In the genomic region with DNA sequence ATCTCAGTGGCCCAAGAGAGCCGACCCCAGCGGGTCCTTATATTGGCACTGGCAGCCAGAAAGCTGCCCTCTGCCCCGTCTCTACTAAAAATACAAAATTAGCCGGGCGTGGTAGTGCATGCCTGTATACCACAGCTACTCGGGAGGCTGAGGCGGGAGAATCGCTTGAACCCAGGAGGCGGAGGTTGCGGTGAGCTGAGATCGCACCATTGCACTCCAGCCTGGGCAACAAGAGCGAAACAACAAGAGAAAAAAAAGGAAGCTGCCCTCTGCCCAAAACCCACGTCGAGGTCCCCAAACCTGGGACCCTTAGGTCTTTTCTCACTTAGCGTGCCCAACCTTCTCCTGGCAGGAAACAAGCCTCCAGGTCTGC, we compare ENCODE assay signal across 2 cellular contexts. TPM values are rescaled to one million over a fixed set of nuclear protein-coding genes. Genes with fewer than 3 reads are reported as not detected.
DNase-seq lines count a peak whose midpoint lies in the region; TF ChIP-seq lines count a peak whose summit lies in the region.
"Not testable (repeated sequence)": the region's sequence is repeated elsewhere in the genome, so short reads cannot be mapped to it uniquely, and the experiment has no call there.

No MANE protein-coding gene starts in this region.

- H3K4me3 Mint-ChIP-seq in T-helper 2 cell treated with Interferon-gamma antibody and Interleukin-4, amounts not matched to agents 5 μg/mL and 100 μg/mL, for 36 hours: peak overlapping the region; percentile 97

- H3K4me3 ChIP-seq in neural cell (ENCODE audit: low read length): peak overlapping the region; percentile 70

- not testable (repeated sequence) for H3K27ac ChIP-seq in neural cell (ENCODE audit: low read length)

- H3K9me3 ChIP-seq in neural cell (ENCODE audit: low read length): not testable (repeated sequence)

- H3K27me3 Mint-ChIP-seq in T-helper 2 cell treated with Interferon-gamma antibody and Interleukin-4, amounts not matched to agents 5 μg/mL and 100 μg/mL, for 36 hours (ENCODE audit: low read depth): not testable (repeated sequence)

- H3K27me3 ChIP-seq in neural cell (ENCODE audit: insufficient read depth, low read depth, low read length): not testable (repeated sequence)

- not testable (repeated sequence) for DNase-seq in T-helper 2 cell treated with Interferon-gamma antibody and Interleukin-4, amounts not matched to agents 5 μg/mL and 100 μg/mL, for 36 hours (ENCODE audit: low spot score)

- not testable (repeated sequence) for H4K20me1 ChIP-seq in neural cell (ENCODE audit: insufficient read depth)

- TF ChIP-seq CTCF in neural cell (IDR thresholded peaks at IDR 0.05; ENCODE audit: poor library complexity, severe bottlenecking): not testable (repeated sequence)

- H3K36me3 Mint-ChIP-seq in T-helper 2 cell treated with Interferon-gamma antibody and Interleukin-4, amounts not matched to agents 5 μg/mL and 100 μg/mL, for 36 hours (ENCODE audit: low read depth): peaks cover 58% of the 10 kb centered on the region

- not testable (repeated sequence) for H3K36me3 ChIP-seq in neural cell (ENCODE audit: insufficient read depth, low read length)

- not testable (repeated sequence) for H3K9ac ChIP-seq in neural cell (ENCODE audit: low read length)

- peaks cover 62% of the 10 kb centered on the region for H3K4me1 Mint-ChIP-seq in T-helper 2 cell treated with Interferon-gamma antibody and Interleukin-4, amounts not matched to agents 5 μg/mL and 100 μg/mL, for 36 hours (ENCODE audit: low read depth)

- not testable (repeated sequence) for H3F3A ChIP-seq in neural cell (ENCODE audit: insufficient read depth, low read length, poor library complexity, severe bottlenecking)

- not testable (repeated sequence) for TF ChIP-seq EP300 in neural cell (conservative IDR thresholded peaks at IDR 0.05; ENCODE audit: poor library complexity, severe bottlenecking)

- not testable (repeated sequence) for TF ChIP-seq RAD21 in neural cell (conservative IDR thresholded peaks at IDR 0.05)

- H2AFZ ChIP-seq in neural cell (ENCODE audit: low read depth, low read length): not testable (repeated sequence)

- not testable (repeated sequence) for H3K4me2 ChIP-seq in neural cell (ENCODE audit: low read length)

- peak overlapping the region; percentile 89 for H3K27ac Mint-ChIP-seq in T-helper 2 cell treated with Interferon-gamma antibody and Interleukin-4, amounts not matched to agents 5 μg/mL and 100 μg/mL, for 36 hours

- H3K9me3 Mint-ChIP-seq in T-helper 2 cell treated with Interferon-gamma antibody and Interleukin-4, amounts not matched to agents 5 μg/mL and 100 μg/mL, for 36 hours: not testable (repeated sequence)

- not testable (repeated sequence) for H3K9me2 ChIP-seq in neural cell (ENCODE audit: insufficient read depth, low read length)

- H3K79me2 ChIP-seq in neural cell (replicated peaks; ENCODE audit: insufficient read depth, low read length): not testable (repeated sequence)

RNA-seq across cellular contexts. Expression of a gene that starts 0.9 kb away (rescaled TPM):
- 12.8 and 16.5 TPM in 2 replicates for polyA plus RNA-seq in neural cell
- 6.8 and 10.8 TPM in 2 replicates for polyA minus RNA-seq in neural cell

RNA-seq across cellular contexts. Expression of a gene that starts 20.6 kb away (rescaled TPM):
- not detected in 2 replicates for polyA plus RNA-seq in neural cell
- not detected in 2 replicates for polyA minus RNA-seq in neural cell

RNA-seq across cellular contexts. Expression of a gene that starts 24.0 kb away (rescaled TPM):
- 9.0 and 15.8 TPM in 2 replicates for polyA plus RNA-seq in neural cell
- 20.4 and 31.4 TPM in 2 replicates for polyA minus RNA-seq in neural cell

RNA-seq across cellular contexts. Expression of a gene that starts 42.3 kb away (rescaled TPM):
- not detected in 2 replicates for polyA plus RNA-seq in neural cell
- polyA minus RNA-seq in neural cell: not detected in 2 replicates

RNA-seq across cellular contexts. Expression of a gene that starts 51.7 kb away (rescaled TPM):
- 0.20 TPM in 1 of 2 replicates, not detected in the other for polyA plus RNA-seq in neural cell
- polyA minus RNA-seq in neural cell: not detected in 2 replicates
